In the genomic region with DNA sequence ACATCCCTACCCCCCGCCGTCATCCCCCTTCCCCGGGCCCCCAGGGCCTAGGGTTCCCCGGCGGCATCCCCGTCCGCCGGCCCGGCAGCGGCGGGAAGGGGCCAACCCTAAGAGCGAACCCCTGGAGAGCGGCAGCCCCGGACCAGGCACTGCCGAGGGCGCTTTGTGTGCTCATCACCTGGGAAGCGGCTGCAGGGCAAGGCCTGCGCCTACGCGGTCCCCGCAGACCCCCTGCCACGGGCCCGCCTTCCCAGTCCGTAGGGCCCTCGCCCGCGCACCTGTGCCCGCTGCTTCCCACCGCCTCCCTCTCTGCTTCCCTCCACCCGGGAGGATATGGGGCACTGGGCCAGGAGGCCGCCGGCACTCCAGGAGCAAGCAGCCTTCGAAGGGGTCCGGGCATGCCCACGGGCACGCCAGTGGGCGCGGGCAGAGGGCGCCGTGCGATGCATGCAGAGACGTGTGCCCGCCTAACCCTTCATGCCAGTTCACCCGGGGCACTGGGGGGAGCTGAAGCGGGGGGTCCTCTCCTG, we compare ENCODE assay signal across 8 cellular contexts. TPM values are rescaled to one million over a fixed set of nuclear protein-coding genes. Genes with fewer than 3 reads are reported as not detected.
DNase-seq lines count a peak whose midpoint lies in the region; ATAC-seq, FAIRE-seq and TF ChIP-seq lines count a peak whose summit lies in the region.

No MANE protein-coding gene starts in this region.

- no peak for TF ChIP-seq CTCF in CD8-positive, alpha-beta T cell (IDR thresholded peaks at IDR 0.05)
- no peak for TF ChIP-seq CTCF in astrocyte (IDR thresholded peaks at IDR 0.05; ENCODE audit: insufficient read depth, low read depth, low read length)
- no peak for TF ChIP-seq CTCF in mesothelial cell of epicardium (IDR thresholded peaks at IDR 0.05; ENCODE audit: unreplicated experiment)

- H3K27me3 Mint-ChIP-seq in CD8-positive, alpha-beta T cell (ENCODE audit: low read depth) = no peaks in the 10 kb centered on the region
- H3K27me3 Mint-ChIP-seq in astrocyte (ENCODE audit: low read depth, unreplicated experiment) (no peaks in the 10 kb centered on the region), mesothelial cell of epicardium (ENCODE audit: low read depth) (no peaks in the 10 kb centered on the region)

- no peak overlapping the region for H3K27ac Mint-ChIP-seq in CD8-positive, alpha-beta T cell
- no peak overlapping the region for H3K27ac Mint-ChIP-seq in astrocyte (ENCODE audit: unreplicated experiment)
- peak overlapping the region; percentile 95 for H3K27ac Mint-ChIP-seq in mesothelial cell of epicardium

- peak overlapping the region; percentile 37 for H3K4me3 ChIP-seq in CD8-positive, alpha-beta T cell (ENCODE audit: low read depth, low read length)
- peak overlapping the region; percentile 48 for H3K4me3 ChIP-seq in astrocyte (ENCODE audit: insufficient read depth, low read depth, low read length)

- intact Hi-C loops in CD8-positive, alpha-beta T cell (cut with DNase I, micrococcal nuclease) = loop anchor here (2.0 to 10.0 kb wide), 3 partner anchors 275 to 401 kb away; partner anchors contain the start of genes MECP2 (in 2 of the 2) and HCFC1 (in 1 of the 2)

- peaks cover 16% of the 10 kb centered on the region for H3K36me3 ChIP-seq in CD8-positive, alpha-beta T cell (ENCODE audit: insufficient read depth, low read length)
- H3K36me3 ChIP-seq in astrocyte (ENCODE audit: insufficient read depth, low read length) = peaks cover 8% of the 10 kb centered on the region

- H3K9ac ChIP-seq in astrocyte (ENCODE audit: low read length) = peak overlapping the region; percentile 85

- FAIRE-seq in astrocyte (lab: Jason Lieb, UNC) = no peak

- H3K9me3 ChIP-seq in CD8-positive, alpha-beta T cell (ENCODE audit: low read length) = no peaks in the 10 kb centered on the region
- no peaks in the 10 kb centered on the region for H3K9me3 ChIP-seq in astrocyte (ENCODE audit: insufficient read depth, low read depth, low read length)

- peak overlapping the region; percentile 33 for H3K27ac ChIP-seq in CD8-positive, alpha-beta T cell (ENCODE audit: low read depth, low read length)
- peak overlapping the region; percentile 53 for H3K27ac ChIP-seq in astrocyte (ENCODE audit: low read depth, low read length)
- no peak overlapping the region for H3K27ac ChIP-seq in substantia nigra (ENCODE audit: low read depth, low read length, poor library complexity, severe bottlenecking)

- H3K79me2 ChIP-seq in astrocyte (ENCODE audit: insufficient read depth, low read length) = peaks cover 81% of the 10 kb centered on the region

- POLR2A ChIA-PET in CD8-positive, alpha-beta T cell (lab: Charles Lee) = no interaction called here

- H3K4me2 ChIP-seq in astrocyte (ENCODE audit: low read length) = peak overlapping the region; percentile 92

- DNase-seq in CD8-positive, alpha-beta T cell = no peak
- DNase-seq in astrocyte (ENCODE audit: low read depth) (no peak), mesothelial cell of epicardium (ENCODE audit: low spot score in 2 of 2, unreplicated experiment in 2 of 2) (no peak), substantia nigra (lab: John Stamatoyannopoulos, UW) (no peak), foreskin melanocyte (no peak), cortex of kidney (lab: John Stamatoyannopoulos, UW) (no peak)

- no peak overlapping the region for H2AFZ ChIP-seq in astrocyte (ENCODE audit: low read depth, low read length)

- peaks cover 20% of the 10 kb centered on the region for H3K36me3 Mint-ChIP-seq in CD8-positive, alpha-beta T cell
- peaks cover 6% of the 10 kb centered on the region for H3K36me3 Mint-ChIP-seq in astrocyte (ENCODE audit: low read depth, unreplicated experiment)
- H3K36me3 Mint-ChIP-seq in mesothelial cell of epicardium = no peaks in the 10 kb centered on the region

- no peak for ATAC-seq in CD8-positive, alpha-beta T cell
- ATAC-seq in HG02798 (IDR thresholded peaks at IDR 0.05; ENCODE audit: poor library complexity, unreplicated experiment) = peak; percentile 1
- ATAC-seq in HG02623 (IDR thresholded peaks at IDR 0.05; ENCODE audit: unreplicated experiment) = no peak

- peak overlapping the region; percentile 78 for H3K4me3 Mint-ChIP-seq in CD8-positive, alpha-beta T cell
- H3K4me3 Mint-ChIP-seq in astrocyte (ENCODE audit: unreplicated experiment) = peak overlapping the region; percentile 83
- peak overlapping the region; percentile 62 for H3K4me3 Mint-ChIP-seq in mesothelial cell of epicardium

- peaks cover 41% of the 10 kb centered on the region for H4K20me1 ChIP-seq in astrocyte (ENCODE audit: insufficient read depth, low read length)

- H3K9me3 Mint-ChIP-seq in CD8-positive, alpha-beta T cell = no peaks in the 10 kb centered on the region
- H3K9me3 Mint-ChIP-seq in astrocyte (ENCODE audit: unreplicated experiment) (no peaks in the 10 kb centered on the region), mesothelial cell of epicardium (no peaks in the 10 kb centered on the region)

- CTCF ChIA-PET in CD8-positive, alpha-beta T cell (lab: Charles Lee) = no interaction called here

- H3K27me3 ChIP-seq in CD8-positive, alpha-beta T cell (ENCODE audit: insufficient read depth, low read length) = no peaks in the 10 kb centered on the region
- H3K27me3 ChIP-seq in astrocyte (ENCODE audit: insufficient read depth, low read length) = no peaks in the 10 kb centered on the region

- peaks cover 41% of the 10 kb centered on the region for H3K4me1 ChIP-seq in CD8-positive, alpha-beta T cell (ENCODE audit: insufficient read depth, low read length)
- peaks cover 20% of the 10 kb centered on the region for H3K4me1 ChIP-seq in astrocyte (ENCODE audit: insufficient read depth, low read length)

- peaks cover 21% of the 10 kb centered on the region for H3K4me1 Mint-ChIP-seq in CD8-positive, alpha-beta T cell (ENCODE audit: low read depth)
- H3K4me1 Mint-ChIP-seq in astrocyte (ENCODE audit: low read depth, unreplicated experiment) = no peaks in the 10 kb centered on the region
- peaks cover 25% of the 10 kb centered on the region for H3K4me1 Mint-ChIP-seq in mesothelial cell of epicardium

RNA-seq across cellular contexts. Expression of gene FLNA, which starts 2.6 kb away (rescaled TPM):
- 1,000 to 10,000 TPM; 1,274 to 1,333 TPM for total RNA-seq in CD8-positive, alpha-beta T cell
- total RNA-seq in astrocyte = 2,809 and 2,978 TPM in 2 replicates
- total RNA-seq in mesothelial cell of epicardium = 1,336 to 1,412 TPM (median 1,356 TPM) in 3 replicates

RNA-seq across cellular contexts. Expression of gene EMD, which starts 7.3 kb away (rescaled TPM):
- 100 to 1,000 TPM; 176 TPM for total RNA-seq in CD8-positive, alpha-beta T cell
- total RNA-seq in astrocyte = 75.6 and 75.7 TPM in 2 replicates
- 71.4 to 76.3 TPM (median 71.9 TPM) in 3 replicates for total RNA-seq in mesothelial cell of epicardium

RNA-seq across cellular contexts. Expression of gene RPL10, which starts 26.3 kb away (rescaled TPM):
- 1,000 to 10,000 TPM; 6,105 to 6,263 TPM for total RNA-seq in CD8-positive, alpha-beta T cell
- total RNA-seq in astrocyte (1,848 and 1,967 TPM in 2 replicates), mesothelial cell of epicardium (2,969 to 3,108 TPM (median 3,066 TPM) in 3 replicates)

RNA-seq across cellular contexts. Expression of gene DNASE1L1, which starts 37.2 kb away (rescaled TPM):
- 10 to 100 TPM; 19.3 to 19.7 TPM for total RNA-seq in CD8-positive, alpha-beta T cell
- total RNA-seq in astrocyte (35.1 and 39.1 TPM in 2 replicates), mesothelial cell of epicardium (18.5 to 19.4 TPM (median 18.6 TPM) in 3 replicates)

RNA-seq across cellular contexts. Expression of gene TAFAZZIN, which starts 39.5 kb away (rescaled TPM):
- total RNA-seq in CD8-positive, alpha-beta T cell = 10 to 100 TPM; 48.9 to 52.3 TPM
- total RNA-seq in astrocyte (16.6 and 20.7 TPM in 2 replicates), mesothelial cell of epicardium (36.7 to 40.8 TPM (median 40.3 TPM) in 3 replicates)
